21 cellular contexts compared by ENCODE assay signal in the genomic region with DNA sequence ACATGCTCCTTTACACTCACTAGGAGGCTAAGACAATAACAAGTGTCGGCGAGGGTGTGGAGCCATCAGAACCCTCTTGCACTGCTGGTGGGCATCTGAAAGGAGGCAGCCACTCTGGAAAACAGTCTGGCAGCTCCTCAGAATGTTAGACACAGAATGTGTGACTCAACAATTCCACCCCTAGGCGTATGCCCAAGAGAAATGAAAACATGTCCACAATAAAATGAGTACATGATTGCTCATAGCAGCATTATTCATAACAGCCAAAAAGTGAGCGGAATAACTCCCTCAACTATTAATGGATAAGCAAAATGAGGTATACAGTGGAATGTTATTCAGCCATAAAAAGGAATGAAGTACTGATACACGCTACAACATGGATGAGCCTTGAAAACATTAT. TPM values are rescaled to one million over a fixed set of nuclear protein-coding genes. Genes with fewer than 3 reads are reported as not detected.
A peak's percentile ranks its signal among the peaks of the same experiment; 100 is the strongest.
DNase-seq lines count a peak whose midpoint lies in the region; ATAC-seq, FAIRE-seq and TF ChIP-seq lines count a peak whose summit lies in the region.
"Had no signal": no experiment of that assay in that cellular context is flagged by ENCODE, and none has a peak within 500 bp of the region (broad histone marks: within the 10 kb centered on the region; RNA-seq: fewer than 3 reads in every experiment).

No MANE protein-coding gene starts in this region.

- H3K36me3 Mint-ChIP-seq in activated CD4-positive, alpha-beta memory T cell treated with anti-CD3 and anti-CD28 coated beads for 36 hours = peaks cover 20% of the 10 kb centered on the region
- H3K36me3 Mint-ChIP-seq in activated CD4-positive, alpha-beta memory T cell treated with anti-CD3 and anti-CD28 coated beads, Interleukin-2, amount 10 ng/mL, durations not matched to agents 7 days and 5 days (ENCODE audit: low read depth) = no peaks in the 10 kb centered on the region
- H3K36me3 Mint-ChIP-seq: CD14-positive monocyte; stimulated activated memory B cell treated with anti-CD40 and anti-IgM and Interleukin-4, amounts not matched to agents 10 μg/mL and 1 μg/mL and 100 μg/mL, for 72 hours had no signal

- H3K27ac ChIP-seq in HCT116 (ENCODE audit: low read depth, low read length) (no peak overlapping the region), RWPE2 (ENCODE audit: poor library complexity, severe bottlenecking) (peak overlapping the region; percentile 61), keratinocyte (ENCODE audit: control insufficient read depth, insufficient read depth, low read length) (peak overlapping the region; percentile 55)
- H3K27ac ChIP-seq: gastrocnemius medialis, lower lobe of right lung, ovary, SJCRH30, vagina had no signal

- intact Hi-C loops in activated CD4-positive, alpha-beta memory T cell treated with anti-CD3 and anti-CD28 coated beads for 36 hours (cut with micrococcal nuclease) = no loop called here
- intact Hi-C loops in HCT116 (cut with micrococcal nuclease) = no loop called here

- H3K36me3 ChIP-seq in HCT116 (ENCODE audit: control insufficient read depth in 1 of 2, insufficient read depth in 2 of 2, low read length in 2 of 2) = no peaks in the 10 kb centered on the region
- H3K36me3 ChIP-seq in RWPE2 (ENCODE audit: low read depth) = peaks cover 21% of the 10 kb centered on the region
- peaks cover 15 to 54% of the 10 kb centered on the region in 2 experiments for H3K36me3 ChIP-seq in keratinocyte (ENCODE audit: control insufficient read depth in 2 of 2, extremely low read depth in 1 of 2, insufficient read depth in 2 of 2, low read length in 2 of 2)
- H3K36me3 ChIP-seq: gastrocnemius medialis, lower lobe of right lung, ovary, SJCRH30, vagina had no signal

- POLR2A ChIA-PET in activated CD4-positive, alpha-beta memory T cell treated with anti-CD3 and anti-CD28 coated beads for 36 hours (lab: Charles Lee) = interaction anchor here (0.6 kb wide), 1 partner anchor 115 kb away, joined by 3 read pairs; no protein-coding TSS in a partner anchor
- POLR2A ChIA-PET in activated CD4-positive, alpha-beta memory T cell treated with anti-CD3 and anti-CD28 coated beads, Interleukin-2, amount 10 ng/mL, durations not matched to agents 7 days and 5 days (lab: Charles Lee) = no interaction called here
- POLR2A ChIA-PET in HCT116 (lab: Charles Lee) = no interaction called here

- H3K9me3 ChIP-seq in HCT116 (ENCODE audit: control insufficient read depth in 1 of 2, insufficient read depth in 1 of 2, low read depth in 1 of 2, low read length in 2 of 2) = no peaks in the 10 kb centered on the region; a peak in 1 of 4 replicates
- H3K9me3 ChIP-seq in RWPE2 (ENCODE audit: severe bottlenecking) = no peaks in the 10 kb centered on the region
- H3K9me3 ChIP-seq in keratinocyte (ENCODE audit: control insufficient read depth, low read depth, low read length) = peaks cover 27% of the 10 kb centered on the region
- H3K9me3 ChIP-seq: gastrocnemius medialis, lower lobe of right lung, ovary, SJCRH30, vagina had no signal

- RAD21 ChIA-PET in HCT116 (lab: Charles Lee; ENCODE audit: low non-redundant PET in 1 of 2, low total read pairs in 2 of 2, uncharacterized antibody in 2 of 2, unreplicated experiment in 2 of 2) = no interaction called here

- no TSS peak for BruUV-seq in HCT116 (replicated peaks; lab: Mats Ljungman, UMichigan)

- dilution Hi-C loops in keratinocyte (cut with MboI; ENCODE audit: extremely low pct_ligation_motif_present, low sequenced_read_pairs) = no loop called here

- no peaks in the 10 kb centered on the region for H3K27me3 Mint-ChIP-seq in activated CD4-positive, alpha-beta memory T cell treated with anti-CD3 and anti-CD28 coated beads for 36 hours
- no peaks in the 10 kb centered on the region for H3K27me3 Mint-ChIP-seq in activated CD4-positive, alpha-beta memory T cell treated with anti-CD3 and anti-CD28 coated beads, Interleukin-2, amount 10 ng/mL, durations not matched to agents 7 days and 5 days

- TF ChIP-seq CTCF in HCT116 (IDR thresholded peaks at IDR 0.05 in 2 of 3, conservative IDR thresholded peaks at IDR 0.05 in 1 of 3; ENCODE audit: borderline replicate concordance in 1 of 3, insufficient read depth in 1 of 3, low read depth in 2 of 3, low read length in 2 of 3) = no peak
- peak; percentile 9 for TF ChIP-seq CTCF in RWPE2 (IDR thresholded peaks at IDR 0.05; ENCODE audit: poor library complexity, severe bottlenecking)
- no peak for TF ChIP-seq CTCF in keratinocyte (optimal IDR thresholded peaks at IDR 0.05 in 1 of 3, IDR thresholded peaks at IDR 0.05 in 1 of 3, conservative IDR thresholded peaks at IDR 0.05 in 1 of 3; ENCODE audit: extremely low read depth in 1 of 3, insufficient read depth in 2 of 3, low read length in 3 of 3)

- CTCF ChIA-PET in activated CD4-positive, alpha-beta memory T cell treated with anti-CD3 and anti-CD28 coated beads for 36 hours (lab: Charles Lee) = no interaction called here
- CTCF ChIA-PET in activated CD4-positive, alpha-beta memory T cell treated with anti-CD3 and anti-CD28 coated beads, Interleukin-2, amount 10 ng/mL, durations not matched to agents 7 days and 5 days (lab: Charles Lee) = no interaction called here
- CTCF ChIA-PET in HCT116 (lab: Charles Lee) = no interaction called here

- H3K9me1 ChIP-seq in keratinocyte (ENCODE audit: control insufficient read depth, extremely low read depth, insufficient read depth, low read length) = peaks cover 6% of the 10 kb centered on the region

- H3K79me2 ChIP-seq in HCT116 (ENCODE audit: insufficient read depth, low read length) (no peaks in the 10 kb centered on the region), keratinocyte (ENCODE audit: control insufficient read depth, insufficient read depth, low read length) (peaks cover 71% of the 10 kb centered on the region)

- peak; percentile 99 for FAIRE-seq in keratinocyte (lab: Jason Lieb, UNC)

- peak overlapping the region; percentile 43 for H3K27ac Mint-ChIP-seq in activated CD4-positive, alpha-beta memory T cell treated with anti-CD3 and anti-CD28 coated beads for 36 hours
- H3K27ac Mint-ChIP-seq in activated CD4-positive, alpha-beta memory T cell treated with anti-CD3 and anti-CD28 coated beads, Interleukin-2, amount 10 ng/mL, durations not matched to agents 7 days and 5 days = no peak overlapping the region
- H3K27ac Mint-ChIP-seq: CD14-positive monocyte; stimulated activated memory B cell treated with anti-CD40 and anti-IgM and Interleukin-4, amounts not matched to agents 10 μg/mL and 1 μg/mL and 100 μg/mL, for 72 hours had no signal

- H3K9me2 ChIP-seq in HCT116 (ENCODE audit: insufficient read depth) = no peaks in the 10 kb centered on the region

- H3K4me1 ChIP-seq in HCT116 (ENCODE audit: control insufficient read depth in 1 of 2, insufficient read depth in 2 of 2, low read length in 2 of 2) (peaks cover 0 to 33% of the 10 kb centered on the region in 2 experiments; a peak in 1 of 4 replicates), RWPE2 (ENCODE audit: insufficient read depth, poor library complexity, severe bottlenecking) (peaks cover 35% of the 10 kb centered on the region), keratinocyte (ENCODE audit: control insufficient read depth, extremely low read depth, insufficient read depth, low read length) (peaks cover 56% of the 10 kb centered on the region)
- H3K4me1 ChIP-seq: gastrocnemius medialis, lower lobe of right lung, SJCRH30, vagina had no signal

- peaks cover 9% of the 10 kb centered on the region for H3K4me1 Mint-ChIP-seq in activated CD4-positive, alpha-beta memory T cell treated with anti-CD3 and anti-CD28 coated beads for 36 hours (ENCODE audit: low read depth)
- H3K4me1 Mint-ChIP-seq in activated CD4-positive, alpha-beta memory T cell treated with anti-CD3 and anti-CD28 coated beads, Interleukin-2, amount 10 ng/mL, durations not matched to agents 7 days and 5 days = no peaks in the 10 kb centered on the region
- H3K4me1 Mint-ChIP-seq: CD14-positive monocyte; stimulated activated memory B cell treated with anti-CD40 and anti-IgM and Interleukin-4, amounts not matched to agents 10 μg/mL and 1 μg/mL and 100 μg/mL, for 72 hours had no signal

- peak; percentile 42; the same call in 1 of the 2 replicates for ATAC-seq in HCT116
- peak; percentile 85 for ATAC-seq in RWPE2 (ENCODE audit: low read depth)
- ATAC-seq: activated CD4-positive, CD25-positive, alpha-beta regulatory T cell treated with anti-CD3 and anti-CD28 coated beads, Interleukin-2, amount 50 U/mL, for 24 hours; gastrocnemius medialis; lower lobe of right lung; stimulated activated memory B cell treated with anti-CD40 and anti-IgM and Interleukin-4, amounts not matched to agents 10 μg/mL and 1 μg/mL and 100 μg/mL, for 72 hours had no signal

- no peak for TF ChIP-seq POLR2A in HCT116 (IDR thresholded peaks at IDR 0.05; ENCODE audit: borderline replicate concordance, extremely low read depth, insufficient read depth, insufficient read length)

- H2AFZ ChIP-seq in HCT116 (ENCODE audit: low read depth, low read length, poor library complexity, severe bottlenecking) = no peak overlapping the region
- H2AFZ ChIP-seq in keratinocyte (ENCODE audit: control insufficient read depth, low read length) = no peak overlapping the region

- DNase-seq in activated CD4-positive, alpha-beta memory T cell treated with anti-CD3 and anti-CD28 coated beads for 36 hours = peak; percentile 29
- DNase-seq in activated CD4-positive, alpha-beta memory T cell treated with anti-CD3 and anti-CD28 coated beads, Interleukin-2, amount 10 ng/mL, durations not matched to agents 7 days and 5 days = no peak
- peak; percentile 55 for DNase-seq in HCT116 (ENCODE audit: low read depth, low spot score)
- no peak for DNase-seq in RWPE2 (ENCODE audit: low spot score)
- DNase-seq in keratinocyte (ENCODE audit: low read depth, low spot score) = no peak
- no peak for DNase-seq in NCI-H2227 (lab: John Stamatoyannopoulos, UW; ENCODE audit: unreplicated experiment)
- no peak for DNase-seq in 8988T
- no peak for DNase-seq in HUDEP-2 (lab: John Stamatoyannopoulos, UW; ENCODE audit: unreplicated experiment in 76 of 76)
- DNase-seq: activated T-cell treated with anti-CD3 and anti-CD28 coated beads, Interleukin-2, amount 50 U/mL, for 4 hours; DMS153; gastrocnemius medialis; lower lobe of right lung; NCI-H146; NCI-H446; ovary; SJCRH30 had no signal

- peaks cover 8% of the 10 kb centered on the region for H3K9me3 Mint-ChIP-seq in activated CD4-positive, alpha-beta memory T cell treated with anti-CD3 and anti-CD28 coated beads for 36 hours
- peaks cover 8% of the 10 kb centered on the region for H3K9me3 Mint-ChIP-seq in activated CD4-positive, alpha-beta memory T cell treated with anti-CD3 and anti-CD28 coated beads, Interleukin-2, amount 10 ng/mL, durations not matched to agents 7 days and 5 days

- H3K9ac ChIP-seq in HCT116 (ENCODE audit: low read length) (no peak overlapping the region), keratinocyte (ENCODE audit: control insufficient read depth, extremely low read depth, insufficient read depth, low read length) (no peak overlapping the region)

- peak overlapping the region; percentile 36 for H3K4me2 ChIP-seq in HCT116 (ENCODE audit: low read length)
- no peak overlapping the region for H3K4me2 ChIP-seq in keratinocyte (ENCODE audit: control insufficient read depth, extremely low read depth, insufficient read depth, low read depth, low read length)

- H3K27me3 ChIP-seq in HCT116 (ENCODE audit: insufficient read depth, low read length) = no peaks in the 10 kb centered on the region
- no peaks in the 10 kb centered on the region for H3K27me3 ChIP-seq in RWPE2 (ENCODE audit: insufficient read depth, poor library complexity, severe bottlenecking)
- H3K27me3 ChIP-seq in keratinocyte (ENCODE audit: control insufficient read depth, extremely low read depth, insufficient read depth, low read length) = no peaks in the 10 kb centered on the region
- H3K27me3 ChIP-seq: gastrocnemius medialis, ovary, SJCRH30, vagina had no signal

- H3K4me3 ChIP-seq in HCT116 (replicated peaks in 1 of 2; ENCODE audit: low read depth in 1 of 2, low read length in 2 of 2) = no peak overlapping the region
- H3K4me3 ChIP-seq in RWPE2 (ENCODE audit: severe bottlenecking) = no peak overlapping the region
- H3K4me3 ChIP-seq in keratinocyte (ENCODE audit: control insufficient read depth in 2 of 3, extremely low read depth in 1 of 3, insufficient read depth in 2 of 3, low read depth in 1 of 3, low read length in 3 of 3) = no peak overlapping the region
- H3K4me3 ChIP-seq: gastrocnemius medialis, lower lobe of right lung, ovary, SJCRH30, vagina had no signal

- H4K20me1 ChIP-seq in HCT116 (ENCODE audit: insufficient read depth) (no peaks in the 10 kb centered on the region), keratinocyte (ENCODE audit: control insufficient read depth, extremely low read depth, insufficient read depth, low read length) (no peaks in the 10 kb centered on the region)

- no peak overlapping the region for H3K4me3 Mint-ChIP-seq in activated CD4-positive, alpha-beta memory T cell treated with anti-CD3 and anti-CD28 coated beads for 36 hours
- no peak overlapping the region for H3K4me3 Mint-ChIP-seq in activated CD4-positive, alpha-beta memory T cell treated with anti-CD3 and anti-CD28 coated beads, Interleukin-2, amount 10 ng/mL, durations not matched to agents 7 days and 5 days
- H3K4me3 Mint-ChIP-seq: activated T-cell treated with anti-CD3 and anti-CD28 coated beads, Interleukin-2, amount 50 U/mL, for 4 hours; CD14-positive monocyte; stimulated activated memory B cell treated with anti-CD40 and anti-IgM and Interleukin-4, amounts not matched to agents 10 μg/mL and 1 μg/mL and 100 μg/mL, for 72 hours had no signal

- TF ChIP-seq RAD21 in HCT116 (IDR thresholded peaks at IDR 0.05; ENCODE audit: low read depth) = peak; percentile 12; the same call in 1 of the 2 replicates

RNA-seq across cellular contexts. Expression of a gene that starts 57.8 kb away (rescaled TPM):
- under 1 TPM; 0.29 to 0.33 TPM for total RNA-seq in activated CD4-positive, alpha-beta memory T cell treated with anti-CD3 and anti-CD28 coated beads for 36 hours
- total RNA-seq in activated CD4-positive, alpha-beta memory T cell treated with anti-CD3 and anti-CD28 coated beads, Interleukin-2, amount 10 ng/mL, durations not matched to agents 7 days and 5 days = under 1 TPM in 1 of 2 experiments, not detected in 1; 0.13 TPM
- 0.34 TPM for total RNA-seq in HCT116 (2021; ENCODE audit: unreplicated experiment)
- polyA plus RNA-seq in HCT116 (2012) = 0.56 and 0.91 TPM in 2 replicates
- 13.0 to 36.7 TPM (median 20.3 TPM) in 3 replicates for polyA plus RNA-seq in keratinocyte
- 5.5 TPM for polyA plus RNA-seq in keratinocyte (2011; ENCODE audit: low read depth)
- 16.2 and 26.7 TPM in 2 replicates for polyA plus RNA-seq in keratinocyte (2011; cell fraction: cytosol; rRNA removed)
- 26.3 and 31.8 TPM in 2 replicates for polyA plus RNA-seq in keratinocyte (2011; cell fraction: nucleus; rRNA removed)
- polyA plus RNA-seq in keratinocyte (2012; ENCODE audit: low replicate concordance) = 8.2 and 51.3 TPM in 2 replicates
- 17.3 to 89.8 TPM (median 32.9 TPM) in 3 replicates for polyA minus RNA-seq in keratinocyte
- 39.5 TPM for polyA minus RNA-seq in keratinocyte (2011; cell fraction: cytosol; rRNA and poly(A)+ RNA removed)
- 30.3 and 32.0 TPM in 2 replicates for polyA minus RNA-seq in keratinocyte (2011; cell fraction: nucleus; rRNA and poly(A)+ RNA removed)
- total RNA-seq: A673, gastrocnemius medialis, SJCRH30, vagina had no signal
- polyA plus RNA-seq: CD14-positive monocyte, ovary had no signal

Comparison
In these comparisons a context has a peak if more than half of its experiments do, and no peak if none do; other contexts are left out.
1. DNase-seq: peak in activated CD4-positive, alpha-beta memory T cell treated with anti-CD3 and anti-CD28 coated beads for 36 hours (single experiment) and HCT116 (single experiment); none in activated CD4-positive, alpha-beta memory T cell treated with anti-CD3 and anti-CD28 coated beads, Interleukin-2, amount 10 ng/mL, durations not matched to agents 7 days and 5 days (single experiment), RWPE2 (single experiment), keratinocyte (single experiment), NCI-H2227 (single experiment), 8988T (single experiment) and HUDEP-2 (0 of 76).